11 cellular contexts compared by ENCODE assay signal in genomic region chr9:224540-225520, GRCh38. TPM values are rescaled to one million over a fixed set of nuclear protein-coding genes. Genes with fewer than 3 reads are reported as not detected.
DNase-seq lines count a peak whose midpoint lies in the region; ATAC-seq, FAIRE-seq and TF ChIP-seq lines count a peak whose summit lies in the region.
"Had no signal": no experiment of that assay in that cellular context is flagged by ENCODE, and none has a peak within 500 bp of the region (broad histone marks: within the 10 kb centered on the region; RNA-seq: fewer than 3 reads in every experiment).

No MANE protein-coding gene starts in this region.

- TF ChIP-seq POLR2A in endothelial cell of umbilical vein (IDR thresholded peaks at IDR 0.05; ENCODE audit: low read depth, low read length), result no peak

- no peak for TF ChIP-seq RAD21 in SK-N-SH (IDR thresholded peaks at IDR 0.05; ENCODE audit: low read length)

- ATAC-seq in activated CD4-positive, CD25-positive, alpha-beta regulatory T cell treated with anti-CD3 and anti-CD28 coated beads, Interleukin-2, amount 50 U/mL, for 24 hours, result peak; percentile 44 to 66
- ATAC-seq in stimulated activated naive B cell treated with anti-CD40 and anti-IgM and Interleukin-4, amounts not matched to agents 10 μg/mL and 1 μg/mL and 100 μg/mL, for 72 hours (replicated peaks), result peak; percentile 84 to 87

- H4K20me1 ChIP-seq in Loucy (ENCODE audit: insufficient read depth, low read length, poor library complexity, severe bottlenecking) (no peaks in the 10 kb centered on the region), endothelial cell of umbilical vein (replicated peaks; ENCODE audit: control insufficient read depth, extremely low read depth, insufficient read depth, low read length) (no peaks in the 10 kb centered on the region), SK-N-SH (ENCODE audit: insufficient read depth) (no peaks in the 10 kb centered on the region)

- CTCF ChIA-PET in endothelial cell of umbilical vein (lab: Charles Lee), result interaction anchor here (3.1 kb wide), 1 partner anchor 10 kb away, joined by 24 read pairs; the partner anchor contains the start of gene DOCK8
- CTCF ChIA-PET in SK-N-SH (lab: Yijun Ruan, JAX), result no interaction called here

- intact Hi-C loops in endothelial cell of umbilical vein (cut with micrococcal nuclease), result no loop called here

- H3K4me1 ChIP-seq in Loucy (ENCODE audit: insufficient read depth, low read length, poor library complexity, severe bottlenecking) (peaks cover 79% of the 10 kb centered on the region), endothelial cell of umbilical vein (ENCODE audit: control insufficient read depth, extremely low read depth, insufficient read depth, low read length) (peaks cover 12% of the 10 kb centered on the region), SK-N-SH (ENCODE audit: control insufficient read depth in 1 of 2, insufficient read depth in 2 of 2, low read depth in 1 of 2, low read length in 1 of 2) (no peaks in the 10 kb centered on the region)
- H3K4me1 ChIP-seq: BE2C had no signal

- H3K27me3 ChIP-seq in Loucy (ENCODE audit: insufficient read depth, low read length, poor library complexity, severe bottlenecking), result no peaks in the 10 kb centered on the region
- peaks cover 0 to 10% of the 10 kb centered on the region in 2 experiments for H3K27me3 ChIP-seq in endothelial cell of umbilical vein (ENCODE audit: control insufficient read depth in 2 of 2, insufficient read depth in 2 of 2, low read length in 2 of 2)
- H3K27me3 ChIP-seq in SK-N-SH (ENCODE audit: insufficient read depth), result peaks cover 11% of the 10 kb centered on the region; the same call in 1 of the 2 replicates

- TF ChIP-seq EP300 in SK-N-SH (IDR thresholded peaks at IDR 0.05; ENCODE audit: borderline replicate concordance in 1 of 2, low read depth in 1 of 2, low read length in 1 of 2), result no peak

- H3K27me3 Mint-ChIP-seq in stimulated activated naive B cell treated with anti-CD40 and anti-IgM and Interleukin-4, amounts not matched to agents 10 μg/mL and 1 μg/mL and 100 μg/mL, for 72 hours, result no peaks in the 10 kb centered on the region
- no peaks in the 10 kb centered on the region for H3K27me3 Mint-ChIP-seq in type B pancreatic cell

- dilution Hi-C loops in endothelial cell of umbilical vein (cut with MboI; ENCODE audit: extremely low pct_ligation_motif_present, low sequenced_read_pairs), result no loop called here

- no peak for DNase-seq in activated CD4-positive, CD25-positive, alpha-beta regulatory T cell treated with anti-CD3 and anti-CD28 coated beads, Interleukin-2, amount 50 U/mL, for 72 hours
- DNase-seq in endothelial cell of umbilical vein (ENCODE audit: low read depth, low spot score), result no peak
- DNase-seq in stimulated activated naive B cell treated with anti-CD40 and anti-IgM and Interleukin-4, amounts not matched to agents 10 μg/mL and 1 μg/mL and 100 μg/mL, for 72 hours, result no peak
- DNase-seq in type B pancreatic cell (ENCODE audit: extremely low spot score, unreplicated experiment), result no peak
- no peak for DNase-seq in epidermal melanocyte (ENCODE audit: insufficient read length, low spot score)
- DNase-seq in SK-N-SH, result no peak
- DNase-seq: BE2C, NCI-H1694 had no signal

- peaks cover 21 to 25% of the 10 kb centered on the region in 2 donors for H3K4me1 Mint-ChIP-seq in stimulated activated naive B cell treated with anti-CD40 and anti-IgM and Interleukin-4, amounts not matched to agents 10 μg/mL and 1 μg/mL and 100 μg/mL, for 72 hours
- H3K4me1 Mint-ChIP-seq in type B pancreatic cell (ENCODE audit: unreplicated experiment), result peaks cover 9% of the 10 kb centered on the region

- peak overlapping the region; percentile 75 for H3K4me3 ChIP-seq in Loucy (ENCODE audit: low read length, poor library complexity, severe bottlenecking)
- H3K4me3 ChIP-seq in endothelial cell of umbilical vein (replicated peaks in 1 of 3; ENCODE audit: insufficient read depth in 1 of 3, low read depth in 1 of 3, low read length in 3 of 3), result no peak overlapping the region
- no peak overlapping the region for H3K4me3 ChIP-seq in SK-N-SH (ENCODE audit: low read depth in 2 of 2, low read length in 1 of 2)

- POLR2A ChIA-PET in endothelial cell of umbilical vein (lab: Charles Lee) (interaction anchor here (0.6 kb wide), 1 partner anchor 19 kb away, joined by 4 read pairs; no protein-coding TSS in a partner anchor), SK-N-SH (lab: Yijun Ruan, JAX) (no interaction called here)

- H3K9me1 ChIP-seq in endothelial cell of umbilical vein (replicated peaks; ENCODE audit: control insufficient read depth, extremely low read depth, insufficient read depth, low read length), result peaks cover 2% of the 10 kb centered on the region

- H3K9me2 ChIP-seq in Loucy (replicated peaks; ENCODE audit: low read depth, low read length), result no peaks in the 10 kb centered on the region
- H3K9me2 ChIP-seq in SK-N-SH, result no peaks in the 10 kb centered on the region

- H3K36me3 Mint-ChIP-seq in stimulated activated naive B cell treated with anti-CD40 and anti-IgM and Interleukin-4, amounts not matched to agents 10 μg/mL and 1 μg/mL and 100 μg/mL, for 72 hours, result peaks cover 0 to 10% of the 10 kb centered on the region in 2 donors
- H3K36me3 Mint-ChIP-seq in type B pancreatic cell, result no peaks in the 10 kb centered on the region

- H3K4me3 Mint-ChIP-seq in stimulated activated naive B cell treated with anti-CD40 and anti-IgM and Interleukin-4, amounts not matched to agents 10 μg/mL and 1 μg/mL and 100 μg/mL, for 72 hours, result peak overlapping the region in 1 of 2 donors; percentile 68
- no peak overlapping the region for H3K4me3 Mint-ChIP-seq in type B pancreatic cell

- H3K9me3 ChIP-seq in Loucy (ENCODE audit: insufficient read depth, low read depth, low read length) (no peaks in the 10 kb centered on the region), endothelial cell of umbilical vein (replicated peaks; ENCODE audit: control insufficient read depth, insufficient read depth, low read length) (no peaks in the 10 kb centered on the region), SK-N-SH (no peaks in the 10 kb centered on the region)
- H3K9me3 ChIP-seq: BE2C had no signal

- under 1% methylated on average over 5 of the region's 5 CpGs for WGBS in SK-N-SH (ENCODE audit: low lambda C conversion rate)

- peaks cover 30% of the 10 kb centered on the region for H3F3A ChIP-seq in Loucy (ENCODE audit: low read depth)
- no peaks in the 10 kb centered on the region for H3F3A ChIP-seq in SK-N-SH (replicated peaks; ENCODE audit: insufficient read depth)

- FAIRE-seq in endothelial cell of umbilical vein (lab: Jason Lieb, UNC), result no peak
- FAIRE-seq: H54 had no signal

- BruUV-seq in endothelial cell of umbilical vein (replicated peaks; lab: Mats Ljungman, UMichigan), result no TSS peak

- H2AFZ ChIP-seq in Loucy (ENCODE audit: low read length) (0 out of 2 replicates have a peak overlapping the region, but pooled peaks have one; percentile 15), endothelial cell of umbilical vein (ENCODE audit: low read depth, low read length) (no peak overlapping the region), SK-N-SH (ENCODE audit: low read depth) (no peak overlapping the region)

- H3K27ac ChIP-seq in endothelial cell of umbilical vein (ENCODE audit: insufficient read depth, low read depth, low read length), result no peak overlapping the region
- no peak overlapping the region for H3K27ac ChIP-seq in SK-N-SH (ENCODE audit: low read depth in 2 of 2, low read length in 1 of 2)

- peaks cover 78% of the 10 kb centered on the region for H3K79me2 ChIP-seq in Loucy (ENCODE audit: insufficient read depth, low read length)
- no peaks in the 10 kb centered on the region for H3K79me2 ChIP-seq in endothelial cell of umbilical vein (ENCODE audit: control insufficient read depth, insufficient read depth, low read length)
- no peaks in the 10 kb centered on the region for H3K79me2 ChIP-seq in SK-N-SH (ENCODE audit: insufficient read depth)

- H3K9ac ChIP-seq in Loucy (ENCODE audit: low read depth, low read length, poor library complexity, severe bottlenecking) (peak overlapping the region; percentile 82), endothelial cell of umbilical vein (replicated peaks; ENCODE audit: extremely low read depth, insufficient read depth, low read length) (no peak overlapping the region), SK-N-SH (no peak overlapping the region)

- H3K4me2 ChIP-seq in Loucy (ENCODE audit: low read depth, low read length, poor library complexity, severe bottlenecking) (peak overlapping the region; percentile 94), endothelial cell of umbilical vein (ENCODE audit: insufficient read depth, low read length) (peak overlapping the region; percentile 11), SK-N-SH (no peak overlapping the region)

- H3K9me3 Mint-ChIP-seq in stimulated activated naive B cell treated with anti-CD40 and anti-IgM and Interleukin-4, amounts not matched to agents 10 μg/mL and 1 μg/mL and 100 μg/mL, for 72 hours, result no peaks in the 10 kb centered on the region
- no peaks in the 10 kb centered on the region for H3K9me3 Mint-ChIP-seq in type B pancreatic cell

- H3K27ac Mint-ChIP-seq in stimulated activated naive B cell treated with anti-CD40 and anti-IgM and Interleukin-4, amounts not matched to agents 10 μg/mL and 1 μg/mL and 100 μg/mL, for 72 hours, result no peak overlapping the region
- no peak overlapping the region for H3K27ac Mint-ChIP-seq in type B pancreatic cell

- TF ChIP-seq CTCF in Loucy (conservative IDR thresholded peaks at IDR 0.05; ENCODE audit: low read length) (no peak), endothelial cell of umbilical vein (IDR thresholded peaks at IDR 0.05; ENCODE audit: extremely low read depth in 1 of 2, insufficient read depth in 1 of 2, low read depth in 1 of 2, low read length in 2 of 2) (no peak), type B pancreatic cell (conservative IDR thresholded peaks at IDR 0.05) (no peak), SK-N-SH (IDR thresholded peaks at IDR 0.05) (no peak)

- H3K36me3 ChIP-seq in Loucy (ENCODE audit: insufficient read depth, low read length) (no peaks in the 10 kb centered on the region), endothelial cell of umbilical vein (ENCODE audit: control insufficient read depth in 2 of 2, extremely low read depth in 1 of 2, insufficient read depth in 2 of 2, low read length in 2 of 2) (no peaks in the 10 kb centered on the region), SK-N-SH (replicated peaks in 1 of 2; ENCODE audit: control insufficient read depth in 1 of 2, insufficient read depth in 2 of 2, low read length in 1 of 2) (no peaks in the 10 kb centered on the region)
- H3K36me3 ChIP-seq: BE2C had no signal

RNA-seq across cellular contexts. Expression of gene DOCK8, which starts 10.2 kb away (rescaled TPM):
- total RNA-seq in endothelial cell of umbilical vein, result 1.3 and 12.0 TPM in 2 replicates
- polyA plus RNA-seq in endothelial cell of umbilical vein, result 0.53 and 0.54 TPM in 2 replicates
- 0.49 and 0.51 TPM in 2 replicates for polyA plus RNA-seq in endothelial cell of umbilical vein (2011; cell fraction: cytosol; rRNA removed)
- 1.2 and 1.6 TPM in 2 replicates for polyA plus RNA-seq in endothelial cell of umbilical vein (2011; cell fraction: nucleus; rRNA removed)
- 0.16 TPM in 1 of 2 replicates, not detected in the other for polyA plus RNA-seq in endothelial cell of umbilical vein (2012)
- polyA minus RNA-seq in endothelial cell of umbilical vein, result 2.9 and 7.5 TPM in 2 replicates
- not detected for polyA minus RNA-seq in endothelial cell of umbilical vein (2011; cell fraction: cytosol; rRNA and poly(A)+ RNA removed)
- 3.3 and 4.0 TPM in 2 replicates for polyA minus RNA-seq in endothelial cell of umbilical vein (2011; cell fraction: nucleus; rRNA and poly(A)+ RNA removed)
- 5.1 and 18.6 TPM in 2 replicates for total RNA-seq in type B pancreatic cell (ENCODE audit: low replicate concordance)
- not detected in 2 replicates for polyA plus RNA-seq in SK-N-SH (2012; rRNA removed)
- polyA plus RNA-seq in SK-N-SH (2012; cell fraction: cytosol; rRNA removed), result 0.01 TPM in 1 of 2 replicates, not detected in the other
- not detected in 2 replicates for polyA plus RNA-seq in SK-N-SH (2012; cell fraction: nucleus; rRNA removed)

RNA-seq across cellular contexts. Expression of gene ZNG1A, which starts 46.0 kb away (rescaled TPM):
- total RNA-seq in endothelial cell of umbilical vein (39.8 and 41.9 TPM in 2 replicates), type B pancreatic cell (ENCODE audit: low replicate concordance) (22.7 and 29.2 TPM in 2 replicates)
- polyA plus RNA-seq in endothelial cell of umbilical vein (8.9 and 14.3 TPM in 2 replicates), SK-N-SH (2012; rRNA removed) (14.3 and 18.5 TPM in 2 replicates)
- polyA plus RNA-seq in endothelial cell of umbilical vein (2011; cell fraction: cytosol; rRNA removed), result 18.0 and 20.7 TPM in 2 replicates
- 22.9 and 31.2 TPM in 2 replicates for polyA plus RNA-seq in endothelial cell of umbilical vein (2011; cell fraction: nucleus; rRNA removed)
- polyA plus RNA-seq in endothelial cell of umbilical vein (2012), result 20.4 and 28.2 TPM in 2 replicates
- 18.0 and 18.2 TPM in 2 replicates for polyA minus RNA-seq in endothelial cell of umbilical vein
- 12.2 TPM for polyA minus RNA-seq in endothelial cell of umbilical vein (2011; cell fraction: cytosol; rRNA and poly(A)+ RNA removed)
- polyA minus RNA-seq in endothelial cell of umbilical vein (2011; cell fraction: nucleus; rRNA and poly(A)+ RNA removed), result 29.7 and 46.6 TPM in 2 replicates
- polyA plus RNA-seq in SK-N-SH (2012; cell fraction: cytosol; rRNA removed), result 23.5 and 35.5 TPM in 2 replicates
- polyA plus RNA-seq in SK-N-SH (2012; cell fraction: nucleus; rRNA removed), result 9.1 and 18.6 TPM in 2 replicates
